In the genomic region with DNA sequence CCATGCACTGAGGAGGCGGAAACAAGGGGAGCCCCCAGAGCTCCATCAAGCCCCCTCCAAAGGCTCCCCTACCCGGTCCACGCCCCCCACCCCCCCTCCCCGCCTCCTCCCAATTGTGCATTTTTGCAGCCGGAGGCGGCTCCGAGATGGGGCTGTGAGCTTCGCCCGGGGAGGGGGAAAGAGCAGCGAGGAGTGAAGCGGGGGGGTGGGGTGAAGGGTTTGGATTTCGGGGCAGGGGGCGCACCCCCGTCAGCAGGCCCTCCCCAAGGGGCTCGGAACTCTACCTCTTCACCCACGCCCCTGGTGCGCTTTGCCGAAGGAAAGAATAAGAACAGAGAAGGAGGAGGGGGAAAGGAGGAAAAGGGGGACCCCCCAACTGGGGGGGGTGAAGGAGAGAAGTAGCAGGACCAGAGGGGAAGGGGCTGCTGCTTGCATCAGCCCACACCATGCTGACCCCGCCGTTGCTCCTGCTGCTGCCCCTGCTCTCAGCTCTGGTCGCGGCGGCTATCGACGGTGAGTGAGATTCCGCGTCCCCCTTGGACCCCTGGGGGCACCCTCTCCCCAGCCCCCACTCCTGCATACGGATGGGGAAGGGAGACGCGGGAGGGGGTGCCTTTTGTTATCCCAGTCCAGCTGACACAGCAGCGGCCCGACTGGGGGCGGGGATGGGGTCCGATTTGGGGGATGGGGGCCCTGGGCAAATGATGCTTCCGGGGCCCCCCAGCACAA, we compare ENCODE assay signal across 8 cellular contexts. TPM values are rescaled to one million over a fixed set of nuclear protein-coding genes. Genes with fewer than 3 reads are reported as not detected.
DNase-seq lines count a peak whose midpoint lies in the region; ATAC-seq and TF ChIP-seq lines count a peak whose summit lies in the region.

No MANE protein-coding gene starts in this region.

- H3K4me1 Mint-ChIP-seq in activated naive CD4-positive, alpha-beta T cell treated with anti-CD3 and anti-CD28 coated beads for 36 hours (ENCODE audit: low read depth): peaks cover 11% of the 10 kb centered on the region

- CTCF ChIA-PET in activated naive CD4-positive, alpha-beta T cell treated with anti-CD3 and anti-CD28 coated beads for 36 hours (lab: Charles Lee): interaction anchor here (0.6 to 14.5 kb wide), 7 partner anchors 18 to 128 kb away, joined by 3 to 252 read pairs (median 3); partner anchors contain the start of gene STAT6

- H3K4me1 ChIP-seq in body of pancreas (peaks cover 15% of the 10 kb centered on the region), tibial artery (peaks cover 0 to 47% (median 43%) of the 10 kb centered on the region in 4 donors)

- H3K36me3 ChIP-seq in body of pancreas (replicated peaks in 1 of 2; ENCODE audit: insufficient read depth in 1 of 2, low read depth in 2 of 2) (no peaks in the 10 kb centered on the region), tibial artery (no peaks in the 10 kb centered on the region)

- DNase-seq in activated naive CD4-positive, alpha-beta T cell treated with anti-CD3 and anti-CD28 coated beads for 36 hours: no peak
- DNase-seq in activated naive CD4-positive, alpha-beta T cell treated with Interleukin-2 at 50 U/mL for 16 hours: no peak
- no peak for DNase-seq in body of pancreas
- no peak for DNase-seq in lower leg skin (ENCODE audit: low spot score in 2 of 2)
- DNase-seq in tibial artery: no peak
- DNase-seq in NCI-H2196 (lab: John Stamatoyannopoulos, UW; ENCODE audit: unreplicated experiment): no peak

- TF ChIP-seq POLR2A in body of pancreas (IDR thresholded peaks at IDR 0.05) (no peak), lower leg skin (IDR thresholded peaks at IDR 0.05) (no peak)

- no peaks in the 10 kb centered on the region for H3K36me3 Mint-ChIP-seq in activated naive CD4-positive, alpha-beta T cell treated with anti-CD3 and anti-CD28 coated beads for 36 hours (ENCODE audit: low read depth)

- H3K4me3 ChIP-seq in body of pancreas (peak overlapping the region; percentile 60 to 63), lower leg skin (ENCODE audit: low read depth, poor library complexity, severe bottlenecking) (peak overlapping the region; percentile 62), tibial artery (peak overlapping the region; percentile 94 to 96)

- H3K9me3 Mint-ChIP-seq in activated naive CD4-positive, alpha-beta T cell treated with anti-CD3 and anti-CD28 coated beads for 36 hours: peaks cover 4% of the 10 kb centered on the region

- H3K9me3 ChIP-seq in body of pancreas (no peaks in the 10 kb centered on the region), tibial artery (no peaks in the 10 kb centered on the region)

- 5 to 15% methylated on average over 8 to 32 of the region's 35 CpGs for WGBS in body of pancreas, 2 donors
- WGBS in lower leg skin, 2 donors: 1 to 3% methylated on average over 28 to 31 of the region's 35 CpGs

- intact Hi-C loops in activated naive CD4-positive, alpha-beta T cell treated with anti-CD3 and anti-CD28 coated beads for 36 hours (cut with micrococcal nuclease): loop anchor here (1.0 kb wide), 2 partner anchors 113 to 371 kb away; no protein-coding TSS in a partner anchor
- intact Hi-C loops in body of pancreas (cut with DNase I) (no loop called here), lower leg skin (cut with DNase I; ENCODE audit: low total_unique reads) (no loop called here), tibial artery (cut with DNase I; ENCODE audit: low total_unique reads) (no loop called here)

- TF ChIP-seq CTCF in body of pancreas (IDR thresholded peaks at IDR 0.05): no peak
- TF ChIP-seq CTCF in lower leg skin (IDR thresholded peaks at IDR 0.05): no peak
- TF ChIP-seq CTCF in tibial artery (IDR thresholded peaks at IDR 0.05): no peak

- peak overlapping the region; percentile 13 to 94 (median 88) for H3K27ac ChIP-seq in body of pancreas
- H3K27ac ChIP-seq in tibial artery: peak overlapping the region; percentile 95 to 99

- H3K27me3 ChIP-seq in body of pancreas: no peaks in the 10 kb centered on the region
- H3K27me3 ChIP-seq in tibial artery: no peaks in the 10 kb centered on the region

- H3K27me3 Mint-ChIP-seq in activated naive CD4-positive, alpha-beta T cell treated with anti-CD3 and anti-CD28 coated beads for 36 hours (ENCODE audit: low read depth): no peaks in the 10 kb centered on the region

- no peak overlapping the region for H3K27ac Mint-ChIP-seq in activated naive CD4-positive, alpha-beta T cell treated with anti-CD3 and anti-CD28 coated beads for 36 hours

- ATAC-seq in body of pancreas (no peak), HG02981 (IDR thresholded peaks at IDR 0.05; ENCODE audit: unreplicated experiment) (no peak), GM19455 (IDR thresholded peaks at IDR 0.05; ENCODE audit: unreplicated experiment) (no peak)

- H3K4me3 Mint-ChIP-seq in activated naive CD4-positive, alpha-beta T cell treated with anti-CD3 and anti-CD28 coated beads for 36 hours: peak overlapping the region; percentile 80

RNA-seq across cellular contexts. Expression of gene LRP1, which starts 0.4 kb away (rescaled TPM):
- 1 to 10 TPM; 1.0 to 1.5 TPM for total RNA-seq in activated naive CD4-positive, alpha-beta T cell treated with anti-CD3 and anti-CD28 coated beads for 36 hours
- total RNA-seq in body of pancreas (100 to 1,000 TPM in 1 of 2 donors, 10 to 100 TPM in 1; 61.2 to 162 TPM), lower leg skin (100 to 1,000 TPM in 2 of 4 donors, 10 to 100 TPM in 2; 93.4 to 156 (median 101) TPM)

RNA-seq across cellular contexts. Expression of gene STAT6, which starts 17.5 kb away (rescaled TPM):
- total RNA-seq in activated naive CD4-positive, alpha-beta T cell treated with anti-CD3 and anti-CD28 coated beads for 36 hours: 100 to 1,000 TPM; 188 to 193 TPM
- total RNA-seq in body of pancreas (10 to 100 TPM; 52.7 to 82.4 TPM), lower leg skin (100 to 1,000 TPM; 105 to 210 (median 129) TPM)

RNA-seq across cellular contexts. Expression of gene LRP1-AS, which starts 18.7 kb away (rescaled TPM):
- total RNA-seq in activated naive CD4-positive, alpha-beta T cell treated with anti-CD3 and anti-CD28 coated beads for 36 hours: not detected
- total RNA-seq in body of pancreas (not detected), lower leg skin (not detected)

RNA-seq across cellular contexts. Expression of gene NAB2, which starts 39.8 kb away (rescaled TPM):
- 10 to 100 TPM; 18.4 to 19.1 TPM for total RNA-seq in activated naive CD4-positive, alpha-beta T cell treated with anti-CD3 and anti-CD28 coated beads for 36 hours
- 1 to 10 TPM; 4.0 to 7.3 TPM for total RNA-seq in body of pancreas
- 10 to 100 TPM; 44.1 to 89.6 (median 64.6) TPM for total RNA-seq in lower leg skin

RNA-seq across cellular contexts. Expression of gene NEMP1, which starts 50.1 kb away (rescaled TPM):
- 10 to 100 TPM; 71.3 to 72.2 TPM for total RNA-seq in activated naive CD4-positive, alpha-beta T cell treated with anti-CD3 and anti-CD28 coated beads for 36 hours
- 1 to 10 TPM; 2.3 to 5.2 TPM for total RNA-seq in body of pancreas
- total RNA-seq in lower leg skin: 1 to 10 TPM; 7.0 to 9.2 (median 7.9) TPM

Comparison
In these comparisons a context has a peak if more than half of its experiments do, and no peak if none do; other contexts are left out.
1. RNA of gene LRP1, which starts 0.4 kb away (total RNA-seq): 61.2 to 162 TPM in body of pancreas and 93.4 to 156 TPM in lower leg skin; 1.0 to 1.5 TPM in activated naive CD4-positive, alpha-beta T cell treated with anti-CD3 and anti-CD28 coated beads for 36 hours; every median in the first group is over 10 times any median in the second.
2. Peak in every context shown above with its lines, with median percentiles within 50 percentile points of each other: H3K4me3 ChIP-seq.